Comparison of ENCODE assay signal across 1 cellular context in genomic region chrX:118730500-118731247, GRCh38.
TF ChIP-seq lines count a peak whose summit lies in the region.

No MANE protein-coding gene starts in this region.

TF ChIP-seq in SK-N-SH treated with all-trans-retinoic acid at 6 μM for 48 hours, 23 proteins besides CTCF, POLR2A, EP300 and RAD21 (continued from another document):
- no peak for TF ChIP-seq RARB (CRISPR knock-in tag; IDR thresholded peaks at IDR 0.05)
- TF ChIP-seq, protein P1, sequence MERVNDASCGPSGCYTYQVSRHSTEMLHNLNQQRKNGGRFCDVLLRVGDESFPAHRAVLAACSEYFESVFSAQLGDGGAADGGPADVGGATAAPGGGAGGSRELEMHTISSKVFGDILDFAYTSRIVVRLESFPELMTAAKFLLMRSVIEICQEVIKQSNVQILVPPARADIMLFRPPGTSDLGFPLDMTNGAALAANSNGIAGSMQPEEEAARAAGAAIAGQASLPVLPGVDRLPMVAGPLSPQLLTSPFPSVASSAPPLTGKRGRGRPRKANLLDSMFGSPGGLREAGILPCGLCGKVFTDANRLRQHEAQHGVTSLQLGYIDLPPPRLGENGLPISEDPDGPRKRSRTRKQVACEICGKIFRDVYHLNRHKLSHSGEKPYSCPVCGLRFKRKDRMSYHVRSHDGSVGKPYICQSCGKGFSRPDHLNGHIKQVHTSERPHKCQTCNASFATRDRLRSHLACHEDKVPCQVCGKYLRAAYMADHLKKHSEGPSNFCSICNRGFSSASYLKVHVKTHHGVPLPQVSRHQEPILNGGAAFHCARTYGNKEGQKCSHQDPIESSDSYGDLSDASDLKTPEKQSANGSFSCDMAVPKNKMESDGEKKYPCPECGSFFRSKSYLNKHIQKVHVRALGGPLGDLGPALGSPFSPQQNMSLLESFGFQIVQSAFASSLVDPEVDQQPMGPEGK (CRISPR knock-in tag; IDR thresholded peaks at IDR 0.05; ENCODE audit: borderline replicate concordance): no peak
- no peak for TF ChIP-seq CSDC2 (CRISPR knock-in tag; IDR thresholded peaks at IDR 0.05)
- TF ChIP-seq BACH2 (CRISPR knock-in tag; IDR thresholded peaks at IDR 0.05; ENCODE audit: borderline replicate concordance): no peak
